In the genomic region with DNA sequence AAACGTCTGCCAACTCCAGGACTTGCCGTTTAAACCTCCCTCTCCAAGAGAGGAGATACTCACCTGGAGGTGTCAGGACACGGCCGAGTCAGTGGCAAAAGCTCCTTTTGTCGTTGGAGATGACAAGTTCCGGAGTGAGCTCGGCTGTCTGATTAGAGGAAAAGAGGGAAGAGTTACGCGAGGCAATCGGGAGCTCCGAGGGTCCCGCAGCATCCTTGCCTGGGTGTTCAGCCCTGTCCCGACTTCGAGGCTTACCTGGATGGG, we compare ENCODE assay signal across 8 cellular contexts. TPM values are rescaled to one million over a fixed set of nuclear protein-coding genes. Genes with fewer than 3 reads are reported as not detected.
DNase-seq lines count a peak whose midpoint lies in the region; ATAC-seq and TF ChIP-seq lines count a peak whose summit lies in the region.

No MANE protein-coding gene starts in this region.

- BruUV-seq in Calu3 (replicated peaks; lab: Mats Ljungman, UMichigan) (no TSS peak), OCI-LY7 (replicated peaks; lab: Mats Ljungman, UMichigan) (no TSS peak)

- CTCF ChIA-PET in Calu3 (lab: Charles Lee) (interaction anchor here (1.6 to 2.4 kb wide), 3 partner anchors 18 to 79 kb away, joined by 5 to 6 read pairs (median 6); no protein-coding TSS in a partner anchor), OCI-LY7 (lab: Charles Lee; ENCODE audit: unreplicated experiment) (no interaction called here)

- H3K9me3 Mint-ChIP-seq in Calu3 (ENCODE audit: low read depth, unreplicated experiment) (no peaks in the 10 kb centered on the region), osteocyte (ENCODE audit: unreplicated experiment) (no peaks in the 10 kb centered on the region)

- H3K4me3 ChIP-seq in OCI-LY7 (ENCODE audit: low read depth, low read length, poor library complexity, severe bottlenecking) (peak overlapping the region; percentile 94), endocrine pancreas (ENCODE audit: control insufficient read depth, insufficient read depth, low read length) (peak overlapping the region; percentile 11)

- H2AFZ ChIP-seq in OCI-LY7 (ENCODE audit: low read length), result no peak overlapping the region

- peaks cover 54% of the 10 kb centered on the region for H3K79me2 ChIP-seq in OCI-LY7 (ENCODE audit: insufficient read depth, low read depth, low read length)

- H3K36me3 Mint-ChIP-seq in Calu3 (ENCODE audit: insufficient read depth, unreplicated experiment), result peaks cover 48% of the 10 kb centered on the region
- peaks cover 4% of the 10 kb centered on the region for H3K36me3 Mint-ChIP-seq in osteocyte (ENCODE audit: unreplicated experiment)

- H3K27me3 ChIP-seq in endocrine pancreas (ENCODE audit: control insufficient read depth, insufficient read depth, low read length), result no peaks in the 10 kb centered on the region

- no peak for TF ChIP-seq CTCF in Calu3 (IDR thresholded peaks at IDR 0.05; ENCODE audit: unreplicated experiment)
- no peak for TF ChIP-seq CTCF in OCI-LY7 (conservative IDR thresholded peaks at IDR 0.05; ENCODE audit: low read length)
- TF ChIP-seq CTCF in osteocyte (IDR thresholded peaks at IDR 0.05), result no peak

- H3K9me3 ChIP-seq in OCI-LY7 (ENCODE audit: low read length) (no peaks in the 10 kb centered on the region), endocrine pancreas (ENCODE audit: control insufficient read depth, low read length) (no peaks in the 10 kb centered on the region)

- H3K4me1 ChIP-seq in OCI-LY7 (ENCODE audit: insufficient read depth, low read length, poor library complexity, severe bottlenecking) (peaks cover 69% of the 10 kb centered on the region), endocrine pancreas (ENCODE audit: control insufficient read depth, insufficient read depth, low read length) (no peaks in the 10 kb centered on the region)

- H3K9ac ChIP-seq in endocrine pancreas (ENCODE audit: control insufficient read depth, insufficient read depth, low read length), result no peak overlapping the region

- peaks cover 18% of the 10 kb centered on the region for H4K20me1 ChIP-seq in OCI-LY7 (ENCODE audit: insufficient read depth, low read length)

- peak overlapping the region; percentile 88 for H3K27ac Mint-ChIP-seq in Calu3 (ENCODE audit: unreplicated experiment)
- H3K27ac Mint-ChIP-seq in osteocyte (ENCODE audit: unreplicated experiment), result peak overlapping the region; percentile 97

- H3K4me3 Mint-ChIP-seq in Calu3 (ENCODE audit: low read depth, unreplicated experiment), result peak overlapping the region; percentile 93
- H3K4me3 Mint-ChIP-seq in osteocyte (ENCODE audit: unreplicated experiment), result peak overlapping the region; percentile 93

- H3K9me2 ChIP-seq in OCI-LY7 (ENCODE audit: insufficient read depth, low read length), result no peaks in the 10 kb centered on the region

- POLR2A ChIA-PET in OCI-LY7 (lab: Charles Lee), result interaction anchor here (0.6 to 12.1 kb wide), 18 partner anchors 15 to 396 kb away, joined by 3 to 259 read pairs (median 8); no protein-coding TSS in a partner anchor

- H3K27me3 Mint-ChIP-seq in Calu3 (ENCODE audit: unreplicated experiment), result no peaks in the 10 kb centered on the region
- no peaks in the 10 kb centered on the region for H3K27me3 Mint-ChIP-seq in osteocyte (ENCODE audit: unreplicated experiment)

- H3K27ac ChIP-seq in OCI-LY7 (ENCODE audit: low read depth, low read length, poor library complexity, severe bottlenecking), result peak overlapping the region; percentile 97

- H3K4me1 Mint-ChIP-seq in Calu3 (ENCODE audit: low read depth, unreplicated experiment) (peaks cover 69% of the 10 kb centered on the region), osteocyte (ENCODE audit: unreplicated experiment) (peaks cover 84% of the 10 kb centered on the region)

- intact Hi-C loops in Calu3 (cut with micrococcal nuclease; ENCODE audit: unreplicated experiment) (no loop called here), OCI-LY7 (cut with micrococcal nuclease; ENCODE audit: unreplicated experiment) (loop anchor here (1.0 kb wide), 3 partner anchors 18 to 54 kb away; no protein-coding TSS in a partner anchor)

- peak overlapping the region; percentile 93 for H3K4me2 ChIP-seq in OCI-LY7 (ENCODE audit: low read length)

- H3K36me3 ChIP-seq in OCI-LY7 (ENCODE audit: insufficient read depth, low read length) (peaks cover 28% of the 10 kb centered on the region), endocrine pancreas (ENCODE audit: control insufficient read depth, insufficient read depth, low read length) (no peaks in the 10 kb centered on the region)

- no peak for ATAC-seq in esophagus mucosa

- DNase-seq in Calu3 (no peak), OCI-LY7 (ENCODE audit: low spot score) (no peak), osteocyte (ENCODE audit: extremely low spot score, unreplicated experiment) (no peak), Kasumi-1 (lab: John Stamatoyannopoulos, UW) (no peak), NCI-H146 (lab: John Stamatoyannopoulos, UW) (no peak), GDM1 (lab: John Stamatoyannopoulos, UW) (no peak)

RNA-seq across cellular contexts. Expression of gene ID3, which starts 0.5 kb away (rescaled TPM):
- total RNA-seq in Calu3 (2022), result 25.2 and 30.2 TPM in 2 replicates
- 1,286 and 1,658 TPM in 2 replicates for total RNA-seq in OCI-LY7 (2014; rRNA removed; shearing (Covaris generic))
- total RNA-seq in OCI-LY7 (2022), result 621 and 629 TPM in 2 replicates
- total RNA-seq in osteocyte, result 73.5 and 86.9 TPM in 2 replicates
- 25.7 TPM for total RNA-seq in esophagus mucosa

RNA-seq across cellular contexts. Expression of gene E2F2, which starts 27.8 kb away (rescaled TPM):
- total RNA-seq in Calu3 (2022) (6.2 and 8.1 TPM in 2 replicates), OCI-LY7 (2022) (212 and 224 TPM in 2 replicates), osteocyte (1.3 TPM in 2 replicates), esophagus mucosa (13.9 TPM)
- total RNA-seq in OCI-LY7 (2014; rRNA removed; shearing (Covaris generic)), result 176 and 203 TPM in 2 replicates

Comparison
In these comparisons a context has a peak if more than half of its experiments do, and no peak if none do; other contexts are left out.
1. RNA of gene E2F2, which starts 27.8 kb away (total RNA-seq): 176 to 224 TPM in OCI-LY7; 13.9 TPM in esophagus mucosa (single experiment), 6.2 to 8.1 TPM in Calu3 and 1.3 TPM in osteocyte; every median in the first group is over 10 times any median in the second.